1 cellular context compared by ENCODE assay signal in genomic region chr13:100674363-100674847, GRCh38.
TF ChIP-seq lines count a peak whose summit lies in the region.

TSS of gene TMTC4 (minus strand) at chr13:100674795. CDS start at chr13:100670362, 4,433 bp downstream.

TF ChIP-seq in GM12878, 131 proteins besides CTCF, POLR2A, EP300 and RAD21 (continued from another document):
- TF ChIP-seq ZNF592 (IDR thresholded peaks at IDR 0.05) (no peak), STAT3 (IDR thresholded peaks at IDR 0.05; ENCODE audit: low read depth, low read length) (no peak), YBX1 (IDR thresholded peaks at IDR 0.05) (no peak), NKRF (conservative IDR thresholded peaks at IDR 0.05) (peak; percentile 72; the same call in 1 of the 2 replicates), BHLHE40 (IDR thresholded peaks at IDR 0.05; ENCODE audit: borderline replicate concordance in 1 of 2, low read depth in 2 of 2, low read length in 1 of 2) (peak in 1 of 2 experiments; percentile 52; a peak in 1 of 4 replicates), SMARCA5 (IDR thresholded peaks at IDR 0.05) (0 out of 2 replicates have a peak, but pooled peaks have one; percentile 39), ZNF207 (IDR thresholded peaks at IDR 0.05; ENCODE audit: borderline replicate concordance) (0 out of 2 replicates have a peak, but pooled peaks have one; percentile 35), PRDM15 (CRISPR knock-in tag; IDR thresholded peaks at IDR 0.05) (no peak), ETV6 (conservative IDR thresholded peaks at IDR 0.05 in 1 of 2, IDR thresholded peaks at IDR 0.05 in 1 of 2; ENCODE audit: borderline replicate concordance in 1 of 2, low read depth in 1 of 2) (no peak), NR2C1 (IDR thresholded peaks at IDR 0.05) (peak; percentile 37; the same call in 1 of the 2 replicates), KLF5 (IDR thresholded peaks at IDR 0.05; ENCODE audit: partially characterized antibody) (no peak), IKZF1 (conservative IDR thresholded peaks at IDR 0.05) (peak; percentile 54), SUPT20H (IDR thresholded peaks at IDR 0.05; ENCODE audit: borderline replicate concordance, control insufficient read depth, low read depth, low read length) (no peak), MXI1 (IDR thresholded peaks at IDR 0.05; ENCODE audit: low read depth, low read length) (no peak), USF1 (IDR thresholded peaks at IDR 0.05; ENCODE audit: borderline replicate concordance, extremely low read length, insufficient read depth, low read depth, low read length) (no peak), MEF2A (IDR thresholded peaks at IDR 0.05; ENCODE audit: insufficient read depth, low read depth, low read length) (no peak), LARP7 (IDR thresholded peaks at IDR 0.05) (peak; percentile 87), GATAD2B (conservative IDR thresholded peaks at IDR 0.05; ENCODE audit: low read depth) (peak; percentile 76), SUZ12 (IDR thresholded peaks at IDR 0.05; ENCODE audit: unreplicated experiment) (no peak), BRCA1 (IDR thresholded peaks at IDR 0.05; ENCODE audit: low read depth, low read length) (no peak)
- TF ChIP-seq, protein P1, sequence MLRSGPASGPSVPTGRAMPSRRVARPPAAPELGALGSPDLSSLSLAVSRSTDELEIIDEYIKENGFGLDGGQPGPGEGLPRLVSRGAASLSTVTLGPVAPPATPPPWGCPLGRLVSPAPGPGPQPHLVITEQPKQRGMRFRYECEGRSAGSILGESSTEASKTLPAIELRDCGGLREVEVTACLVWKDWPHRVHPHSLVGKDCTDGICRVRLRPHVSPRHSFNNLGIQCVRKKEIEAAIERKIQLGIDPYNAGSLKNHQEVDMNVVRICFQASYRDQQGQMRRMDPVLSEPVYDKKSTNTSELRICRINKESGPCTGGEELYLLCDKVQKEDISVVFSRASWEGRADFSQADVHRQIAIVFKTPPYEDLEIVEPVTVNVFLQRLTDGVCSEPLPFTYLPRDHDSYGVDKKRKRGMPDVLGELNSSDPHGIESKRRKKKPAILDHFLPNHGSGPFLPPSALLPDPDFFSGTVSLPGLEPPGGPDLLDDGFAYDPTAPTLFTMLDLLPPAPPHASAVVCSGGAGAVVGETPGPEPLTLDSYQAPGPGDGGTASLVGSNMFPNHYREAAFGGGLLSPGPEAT (IDR thresholded peaks at IDR 0.05; ENCODE audit: low read depth) = no peak
